8 cellular contexts compared by ENCODE assay signal in genomic region chr17:58082341-58082869, GRCh38. TPM values are rescaled to one million over a fixed set of nuclear protein-coding genes. Genes with fewer than 3 reads are reported as not detected.
DNase-seq lines count a peak whose midpoint lies in the region; ATAC-seq, FAIRE-seq and TF ChIP-seq lines count a peak whose summit lies in the region.

No MANE protein-coding gene starts in this region.

- TF ChIP-seq CTCF in cardiac muscle cell (IDR thresholded peaks at IDR 0.05; ENCODE audit: low read depth, low read length) (no peak), K562 (IDR thresholded peaks at IDR 0.05 in 2 of 3, conservative IDR thresholded peaks at IDR 0.05 in 1 of 3; ENCODE audit: insufficient read depth in 2 of 3, low read depth in 1 of 3, low read length in 3 of 3) (no peak), type B pancreatic cell (conservative IDR thresholded peaks at IDR 0.05) (no peak)

- intact Hi-C loops in left ventricle myocardium superior (cut with micrococcal nuclease) (loop anchor here (10.0 kb wide), 1 partner anchor 78 kb away; the partner anchor contains the start of gene SRSF1), K562 (cut with micrococcal nuclease) (no loop called here)

- H3K36me3 ChIP-seq in cardiac muscle cell (peaks cover 17% of the 10 kb centered on the region), K562 (ENCODE audit: control insufficient read depth, insufficient read depth, low read length) (peaks cover 30% of the 10 kb centered on the region), mucosa of rectum (ENCODE audit: control insufficient read depth in 2 of 2, insufficient read depth in 2 of 2, low read length in 2 of 2) (peaks cover 4 to 22% of the 10 kb centered on the region in 2 donors)

- H3K4me3 ChIP-seq in cardiac muscle cell (no peak overlapping the region), K562 (peak overlapping the region; percentile 17; the same call in 1 of the 2 replicates), mucosa of rectum (ENCODE audit: low read length in 2 of 2) (peak overlapping the region; percentile 49 to 63)

- H3K9ac ChIP-seq in K562 (ENCODE audit: insufficient read depth in 1 of 2, low read depth in 2 of 2, low read length in 2 of 2) (peak overlapping the region; percentile 61 to 76; a peak in 3 of 4 replicates), mucosa of rectum (ENCODE audit: low read depth in 1 of 2, low read length in 2 of 2) (peak overlapping the region; percentile 57 to 61)

- H3K27me3 ChIP-seq in cardiac muscle cell = no peaks in the 10 kb centered on the region
- H3K27me3 ChIP-seq in K562 (ENCODE audit: control insufficient read depth in 2 of 2, insufficient read depth in 2 of 2, low read length in 2 of 2) = no peaks in the 10 kb centered on the region
- H3K27me3 ChIP-seq in mucosa of rectum (ENCODE audit: control insufficient read depth in 2 of 2, insufficient read depth in 2 of 2, low read length in 2 of 2) = no peaks in the 10 kb centered on the region

- peaks cover 19% of the 10 kb centered on the region for H3K9me1 ChIP-seq in K562 (ENCODE audit: control insufficient read depth, insufficient read depth, low read length)

- POLR2A ChIA-PET in K562 (lab: Yijun Ruan, JAX) = interaction anchor here (0.6 to 2.2 kb wide), 6 partner anchors 14 to 1503 kb away, joined by 3 to 5 read pairs (median 4); no protein-coding TSS in a partner anchor

- H4K20me1 ChIP-seq in K562 (replicated peaks; ENCODE audit: control insufficient read depth, insufficient read depth, low read length) = peaks cover 34% of the 10 kb centered on the region

- H3K4me3 Mint-ChIP-seq in type B pancreatic cell = peak overlapping the region; percentile 79

- CTCF ChIA-PET in K562 (lab: Yijun Ruan, JAX; ENCODE audit: low intra/inter-chr PET ratio) = interaction anchor here (0.5 kb wide), 1 partner anchor 68 kb away, joined by 4 read pairs; no protein-coding TSS in a partner anchor

- peaks cover 20% of the 10 kb centered on the region for H3K36me3 Mint-ChIP-seq in type B pancreatic cell

- H3K79me2 ChIP-seq in K562 (ENCODE audit: control insufficient read depth, insufficient read depth, low read length) = peaks cover 41% of the 10 kb centered on the region

- in situ Hi-C loops in K562 (cut with MboI) = no loop called here

- DNase-seq in cardiac muscle cell (ENCODE audit: low read depth in 1 of 2, low spot score in 1 of 2) (no peak), left ventricle myocardium superior (no peak), K562 (ENCODE audit: extremely low read depth in 1 of 4, low spot score in 3 of 4) (peak in 2 of 4 experiments; percentile 13 to 18), type B pancreatic cell (ENCODE audit: extremely low spot score, unreplicated experiment) (no peak), GM19239 (ENCODE audit: insufficient read length, low spot score) (no peak)
- DNase-seq in stimulated activated CD4-positive, alpha-beta T cell treated with anti-CD3 and anti-CD28 coated beads, Interleukin-4, amount 100 ng/mL, for 1 hour = no peak

- TF ChIP-seq EP300 in K562 (IDR thresholded peaks at IDR 0.05; ENCODE audit: low read length) = no peak

- peaks cover 16% of the 10 kb centered on the region for H3K27me3 Mint-ChIP-seq in type B pancreatic cell

- ATAC-seq in left ventricle myocardium superior = no peak
- ATAC-seq in K562 = no peak
- no peak for ATAC-seq in HG03135 (IDR thresholded peaks at IDR 0.05; ENCODE audit: unreplicated experiment)

- TF ChIP-seq POLR2A in K562 (conservative IDR thresholded peaks at IDR 0.05) = peak; percentile 49; the same call in 1 of the 2 replicates

- H3K4me1 ChIP-seq in cardiac muscle cell (ENCODE audit: low read depth) (peaks cover 26% of the 10 kb centered on the region), K562 (replicated peaks in 1 of 2; ENCODE audit: control insufficient read depth in 2 of 2, insufficient read depth in 2 of 2, low read length in 2 of 2) (peaks cover 27 to 52% of the 10 kb centered on the region in 2 experiments), mucosa of rectum (ENCODE audit: control insufficient read depth in 2 of 2, insufficient read depth in 2 of 2, low read length in 2 of 2) (peaks cover 15 to 28% of the 10 kb centered on the region in 2 donors)

- BruUV-seq in K562 (replicated peaks; lab: Mats Ljungman, UMichigan) = TSS peak; percentile 99

- H3K9me3 Mint-ChIP-seq in type B pancreatic cell = no peaks in the 10 kb centered on the region

- peak overlapping the region; percentile 97 for H2AFZ ChIP-seq in K562 (ENCODE audit: low read depth, low read length)

- FAIRE-seq in K562 (lab: Jason Lieb, UNC) (no peak), GM19239 (lab: Jason Lieb, UNC) (no peak)

- H3K4me2 ChIP-seq in K562 (ENCODE audit: insufficient read depth, low read length) = peak overlapping the region; percentile 85

- 54% methylated on average over 10 of the region's 10 CpGs for whole genome bisulfite sequencing in K562 (ENCODE audit: insufficient coverage, low coverage, missing lambda C conversion rate)

- TF ChIP-seq RAD21 in K562 (CRISPR knock-in tag; conservative IDR thresholded peaks at IDR 0.05 in 1 of 2, IDR thresholded peaks at IDR 0.05 in 1 of 2) = no peak

- no peaks in the 10 kb centered on the region for H3K9me3 ChIP-seq in cardiac muscle cell (ENCODE audit: low read depth)
- H3K9me3 ChIP-seq in K562 (replicated peaks; ENCODE audit: control insufficient read depth, insufficient read depth, low read depth, low read length) = no peaks in the 10 kb centered on the region
- H3K9me3 ChIP-seq in mucosa of rectum (ENCODE audit: control insufficient read depth in 2 of 2, low read length in 2 of 2) = no peaks in the 10 kb centered on the region

- peak overlapping the region; percentile 94 for H3K27ac ChIP-seq in cardiac muscle cell
- H3K27ac ChIP-seq in K562 (ENCODE audit: extremely low read depth, low read depth, low read length) = peak overlapping the region; percentile 77
- H3K27ac ChIP-seq in mucosa of rectum (ENCODE audit: low read depth in 2 of 2, low read length in 2 of 2) = peak overlapping the region in 1 of 2 donors; percentile 53

- peaks cover 39% of the 10 kb centered on the region for H3K4me1 Mint-ChIP-seq in type B pancreatic cell (ENCODE audit: unreplicated experiment)

- peak overlapping the region; percentile 88 for H3K27ac Mint-ChIP-seq in type B pancreatic cell

TF ChIP-seq in K562, 482 proteins besides CTCF, POLR2A, EP300 and RAD21 (continues in another document):
- TF ChIP-seq CTBP1 (IDR thresholded peaks at IDR 0.05; ENCODE audit: borderline replicate concordance) (peak; percentile 12; the same call in 1 of the 2 replicates), GTF2E2 (tag; IDR thresholded peaks at IDR 0.05) (peak; percentile 61; the same call in 1 of the 2 replicates), NR2C2 (CRISPR knock-in tag; IDR thresholded peaks at IDR 0.05) (no peak), NR2C2 (tag; IDR thresholded peaks at IDR 0.05) (no peak), ZNF445 (CRISPR knock-in tag; IDR thresholded peaks at IDR 0.05; ENCODE audit: low read depth) (no peak), REST (CRISPR knock-in tag; IDR thresholded peaks at IDR 0.05; ENCODE audit: low read depth) (no peak)

RNA-seq across cellular contexts. Expression of gene DYNLL2, which starts 0.8 kb away (rescaled TPM):
- total RNA-seq in cardiac muscle cell (14.2 and 16.3 TPM in 2 replicates), left ventricle myocardium superior (80.5 TPM), K562 (2014; rRNA removed) (13.0 and 17.2 TPM in 2 replicates), K562 (2014; rRNA removed; fragmentation: Illumina TruSeq; extraction: Trizol) (12.8 and 15.0 TPM in 2 replicates), K562 (2015; rRNA removed; fragmentation: Illumina TruSeq; extraction: Trizol) (11.2 and 11.9 TPM in 2 replicates), K562 (2021) (19.1 and 24.5 TPM in 2 replicates), type B pancreatic cell (ENCODE audit: low replicate concordance) (41.6 and 42.5 TPM in 2 replicates)
- polyA plus RNA-seq in cardiac muscle cell (0.62 and 0.79 TPM in 2 replicates), K562 (2011; rRNA removed) (12.2 and 18.4 TPM in 2 replicates), K562 (2014; fragmentation: Illumina TruSeq; extraction: Trizol) (23.8 and 26.0 TPM in 2 replicates), K562 (2014; fragmentation: Nextera tagmentation; extraction: Ambion mirVana) (1 to 10 TPM; 1.8 to 2.3 TPM), K562 (2014; rRNA removed) (19.9 and 22.6 TPM in 2 replicates)
- 14.2 and 14.6 TPM in 2 replicates for total RNA-seq in K562 (2011; cell fraction: chromatin; rRNA removed; ENCODE audit: low replicate concordance)
- 8.4 and 9.3 TPM in 2 replicates for total RNA-seq in K562 (2011; cell fraction: nucleolus; rRNA removed)
- total RNA-seq in K562 (2011; cell fraction: nucleoplasm; rRNA removed) = 17.1 and 28.1 TPM in 2 replicates
- 11.2 and 12.5 TPM in 2 replicates for polyA plus RNA-seq in K562 (2011; cell fraction: cytosol; rRNA removed)
- polyA plus RNA-seq in K562 (2011; cell fraction: nucleus; rRNA removed) = 8.7 and 10.1 TPM in 2 replicates
- 19.5 and 41.0 TPM in 2 replicates for polyA plus RNA-seq in K562 (2012)
- 16.5 and 19.5 TPM in 2 replicates for polyA minus RNA-seq in K562 (2011; rRNA and poly(A)+ RNA removed)
- 5.9 and 10.6 TPM in 2 replicates for polyA minus RNA-seq in K562 (2011; cell fraction: cytosol; rRNA and poly(A)+ RNA removed)
- polyA minus RNA-seq in K562 (2011; cell fraction: nucleus; rRNA and poly(A)+ RNA removed) = 5.9 and 9.1 TPM in 2 replicates
